11 cellular contexts compared by ENCODE assay signal in genomic region chr6:138818496-138819194, GRCh38. TPM values are rescaled to one million over a fixed set of nuclear protein-coding genes. Genes with fewer than 3 reads are reported as not detected.
DNase-seq lines count a peak whose midpoint lies in the region; ATAC-seq, FAIRE-seq and TF ChIP-seq lines count a peak whose summit lies in the region.
"Had no signal": no experiment of that assay in that cellular context is flagged by ENCODE, and none has a peak within 500 bp of the region (broad histone marks: within the 10 kb centered on the region; RNA-seq: fewer than 3 reads in every experiment).

No MANE protein-coding gene starts in this region.

- no peak for DNase-seq in breast epithelium (ENCODE audit: low spot score in 2 of 2)
- DNase-seq in MCF 10A (ENCODE audit: unreplicated experiment): no peak
- peak; percentile 27 for DNase-seq in SKM-1 treated with dmso at 0.1 percent for 144 hours (lab: John Stamatoyannopoulos, UW; ENCODE audit: unreplicated experiment)
- DNase-seq in pancreas: no peak
- DNase-seq in ACHN: no peak
- DNase-seq in endothelial cell (ENCODE audit: low spot score): no peak
- no peak for DNase-seq in NCI-H226

- H3K4me3 ChIP-seq in breast epithelium (peak overlapping the region in 1 of 3 donors; percentile 7), pancreas (no peak overlapping the region)

- H3K27ac Mint-ChIP-seq in MCF 10A (ENCODE audit: low read depth, unreplicated experiment) (no peak overlapping the region), endothelial cell (ENCODE audit: unreplicated experiment) (no peak overlapping the region)

- no peaks in the 10 kb centered on the region for H3K36me3 Mint-ChIP-seq in MCF 10A (ENCODE audit: insufficient read depth, unreplicated experiment)
- H3K36me3 Mint-ChIP-seq in endothelial cell (ENCODE audit: low read depth, unreplicated experiment): no peaks in the 10 kb centered on the region

- H3K9me3 ChIP-seq in breast epithelium: no peaks in the 10 kb centered on the region
- H3K9me3 ChIP-seq in pancreas: no peaks in the 10 kb centered on the region

- intact Hi-C loops in breast epithelium (cut with DNase I; ENCODE audit: low total_unique reads): loop anchor here (5.0 kb wide), 1 partner anchor 1614 kb away; no protein-coding TSS in a partner anchor
- intact Hi-C loops in MCF 10A (cut with micrococcal nuclease): loop anchor here (5.0 kb wide), 1 partner anchor 319 kb away; the partner anchor contains the start of gene HECA
- intact Hi-C loops in pancreas (cut with DNase I): loop anchor here in 2 of 3 donors (5.0 to 10.0 kb wide), 2 partner anchors 544 to 546 kb away; no protein-coding TSS in a partner anchor

- H3K36me3 ChIP-seq in breast epithelium: no peaks in the 10 kb centered on the region
- H3K36me3 ChIP-seq in pancreas: no peaks in the 10 kb centered on the region

- H3K27ac ChIP-seq in breast epithelium (peak overlapping the region; percentile 92 to 94), pancreas (peak overlapping the region; percentile 5 to 54 (median 28))

- BruUV-seq in MCF 10A (replicated peaks; lab: Mats Ljungman, UMichigan): no TSS peak

- TF ChIP-seq CTCF in breast epithelium (IDR thresholded peaks at IDR 0.05) (no peak), MCF 10A (IDR thresholded peaks at IDR 0.05; ENCODE audit: unreplicated experiment) (no peak), pancreas (IDR thresholded peaks at IDR 0.05) (no peak), endothelial cell (IDR thresholded peaks at IDR 0.05; ENCODE audit: unreplicated experiment) (no peak)

- POLR2A ChIA-PET in MCF 10A (lab: Yijun Ruan, JAX): interaction anchor here (0.8 kb wide), 1 partner anchor 168 kb away, joined by 3 read pairs; no protein-coding TSS in a partner anchor

- no peak for FAIRE-seq in pancreas (lab: Jason Lieb, UNC)
- FAIRE-seq: G401.6 had no signal

- in situ Hi-C loops in ACHN (cut with HindIII; ENCODE audit: low pct_ligation_motif_present, low pct_unique_long_range_greater_than_20kb, low sequenced_read_pairs): no loop called here

- CTCF ChIA-PET in MCF 10A (lab: Yijun Ruan, JAX): interaction anchor here (0.5 to 4.5 kb wide), 9 partner anchors 71 to 731 kb away, joined by 3 to 44 read pairs (median 3); partner anchors contain the start of gene REPS1

- H3K27me3 ChIP-seq in breast epithelium (no peaks in the 10 kb centered on the region), pancreas (no peaks in the 10 kb centered on the region)

- H3K4me1 Mint-ChIP-seq in MCF 10A (ENCODE audit: insufficient read depth, unreplicated experiment) (peaks cover 10% of the 10 kb centered on the region), endothelial cell (ENCODE audit: unreplicated experiment) (peaks cover 12% of the 10 kb centered on the region)

- H3K27me3 Mint-ChIP-seq in MCF 10A (ENCODE audit: insufficient read depth, unreplicated experiment) (no peaks in the 10 kb centered on the region), endothelial cell (ENCODE audit: unreplicated experiment) (no peaks in the 10 kb centered on the region)

- H3K4me1 ChIP-seq in breast epithelium: peaks cover 0 to 6% of the 10 kb centered on the region in 2 donors
- H3K4me1 ChIP-seq in pancreas: peaks cover 0 to 4% (median 0%) of the 10 kb centered on the region in 3 donors

- ATAC-seq in HG02885 (IDR thresholded peaks at IDR 0.05; ENCODE audit: poor library complexity, unreplicated experiment): peak; percentile 79
- no peak for ATAC-seq in pancreas

- 62 to 68% methylated on average over 10 of the region's 10 CpGs for WGBS in pancreas, 2 donors

- TF ChIP-seq POLR2A in breast epithelium (IDR thresholded peaks at IDR 0.05): no peak

- H3K9me3 Mint-ChIP-seq in MCF 10A (ENCODE audit: unreplicated experiment) (no peaks in the 10 kb centered on the region), endothelial cell (ENCODE audit: unreplicated experiment) (no peaks in the 10 kb centered on the region)

- H3K4me3 Mint-ChIP-seq in MCF 10A (ENCODE audit: unreplicated experiment) (no peak overlapping the region), endothelial cell (ENCODE audit: unreplicated experiment) (no peak overlapping the region)

RNA-seq across cellular contexts. Expression of gene ECT2L, which starts 22.8 kb away (rescaled TPM):
- under 1 TPM; 0.15 to 0.33 (median 0.16) TPM for total RNA-seq in breast epithelium
- total RNA-seq in MCF 10A (2022): not detected in 2 replicates
- total RNA-seq in pancreas: under 1 TPM in 2 of 6 donors, not detected in 4; 0.03 TPM
- under 1 TPM in 1 of 2 donors, not detected in 1; 0.05 TPM for polyA plus RNA-seq in pancreas
- total RNA-seq in endothelial cell (ENCODE audit: unreplicated experiment): not detected
- total RNA-seq: activated CD8-positive, alpha-beta memory T cell treated with anti-CD3 and anti-CD28 coated beads for 36 hours; kidney epithelial cell had no signal

RNA-seq across cellular contexts. Expression of gene CCDC28A, which starts 45.1 kb away (rescaled TPM):
- total RNA-seq in breast epithelium (10 to 100 TPM; 21.1 to 35.7 (median 23.3) TPM), MCF 10A (2022) (14.8 and 15.8 TPM in 2 replicates), pancreas (10 to 100 TPM; 11.3 to 18.5 (median 12.7) TPM), endothelial cell (ENCODE audit: unreplicated experiment) (8.1 TPM)
- 10 to 100 TPM; 12.4 to 21.3 TPM for polyA plus RNA-seq in pancreas
